ENCODE assay signal across 9 cellular contexts in genomic region chr12:90299121-90299520, GRCh38.
DNase-seq lines count a peak whose midpoint lies in the region; ATAC-seq and TF ChIP-seq lines count a peak whose summit lies in the region.
"Had no signal": no experiment of that assay in that cellular context is flagged by ENCODE, and none has a peak within 500 bp of the region (broad histone marks: within the 10 kb centered on the region; RNA-seq: fewer than 3 reads in every experiment).

No MANE protein-coding gene starts in this region.

- H3K36me3 Mint-ChIP-seq in CD14-positive monocyte: no peaks in the 10 kb centered on the region

- no peaks in the 10 kb centered on the region for H3K9me3 ChIP-seq in esophagus muscularis mucosa

- H3K4me3 ChIP-seq in choroid plexus epithelial cell (ENCODE audit: low read depth, low read length) (no peak overlapping the region), esophagus muscularis mucosa (peak overlapping the region in 2 of 4 donors; percentile 9 to 14)

- peak; percentile 47 for DNase-seq in choroid plexus epithelial cell (ENCODE audit: low read depth)
- no peak for DNase-seq in CD14-positive monocyte (ENCODE audit: low spot score)
- no peak for DNase-seq in esophagus muscularis mucosa (ENCODE audit: extremely low spot score)
- DNase-seq in HPDE6-E6E7 (ENCODE audit: extremely low spot score): no peak
- no peak for DNase-seq in NCI-H2107 treated with DMSO at 0.1 percent for 48 hours (lab: John Stamatoyannopoulos, UW; ENCODE audit: unreplicated experiment)
- DNase-seq: NCI-H2029 had no signal

- peaks cover 0 to 1% (median 0%) of the 10 kb centered on the region in 3 donors for H3K27me3 Mint-ChIP-seq in CD14-positive monocyte (ENCODE audit: low read depth in 3 of 3)

- peaks cover 5% of the 10 kb centered on the region for H3K4me1 Mint-ChIP-seq in CD14-positive monocyte

- no peak for TF ChIP-seq EP300 in esophagus muscularis mucosa (IDR thresholded peaks at IDR 0.05)

- no peaks in the 10 kb centered on the region for H3K9me3 Mint-ChIP-seq in CD14-positive monocyte

- H3K27me3 ChIP-seq in esophagus muscularis mucosa: no peaks in the 10 kb centered on the region

- H3K4me3 Mint-ChIP-seq in CD14-positive monocyte: no peak overlapping the region

- H3K36me3 ChIP-seq in esophagus muscularis mucosa: no peaks in the 10 kb centered on the region

- intact Hi-C loops in CD14-positive monocyte (cut with micrococcal nuclease) (no loop called here), esophagus muscularis mucosa (cut with DNase I) (no loop called here)

- peak; percentile 98 for ATAC-seq in GM18511 (IDR thresholded peaks at IDR 0.05; ENCODE audit: unreplicated experiment)
- ATAC-seq in GM21447 (IDR thresholded peaks at IDR 0.05; ENCODE audit: unreplicated experiment): peak; percentile 98
- ATAC-seq in HG03342 (IDR thresholded peaks at IDR 0.05; ENCODE audit: unreplicated experiment): peak; percentile 99

- no peaks in the 10 kb centered on the region for H3K4me1 ChIP-seq in esophagus muscularis mucosa

- WGBS in esophagus muscularis mucosa: 67% methylated on average over 4 of the region's 4 CpGs

- peak overlapping the region in 2 of 4 donors; percentile 4 to 13 for H3K27ac ChIP-seq in esophagus muscularis mucosa (replicated peaks in 1 of 4)

- peak overlapping the region in 1 of 7 donors; percentile 25 for H3K27ac Mint-ChIP-seq in CD14-positive monocyte

- TF ChIP-seq CTCF in choroid plexus epithelial cell (conservative IDR thresholded peaks at IDR 0.05; ENCODE audit: low read depth, low read length) (no peak), CD14-positive monocyte (IDR thresholded peaks at IDR 0.05) (no peak), esophagus muscularis mucosa (IDR thresholded peaks at IDR 0.05) (no peak)

- no peak for TF ChIP-seq POLR2A in esophagus muscularis mucosa (IDR thresholded peaks at IDR 0.05; ENCODE audit: low read depth)
